ENCODE assay signal across 1 cellular context in the genomic region with DNA sequence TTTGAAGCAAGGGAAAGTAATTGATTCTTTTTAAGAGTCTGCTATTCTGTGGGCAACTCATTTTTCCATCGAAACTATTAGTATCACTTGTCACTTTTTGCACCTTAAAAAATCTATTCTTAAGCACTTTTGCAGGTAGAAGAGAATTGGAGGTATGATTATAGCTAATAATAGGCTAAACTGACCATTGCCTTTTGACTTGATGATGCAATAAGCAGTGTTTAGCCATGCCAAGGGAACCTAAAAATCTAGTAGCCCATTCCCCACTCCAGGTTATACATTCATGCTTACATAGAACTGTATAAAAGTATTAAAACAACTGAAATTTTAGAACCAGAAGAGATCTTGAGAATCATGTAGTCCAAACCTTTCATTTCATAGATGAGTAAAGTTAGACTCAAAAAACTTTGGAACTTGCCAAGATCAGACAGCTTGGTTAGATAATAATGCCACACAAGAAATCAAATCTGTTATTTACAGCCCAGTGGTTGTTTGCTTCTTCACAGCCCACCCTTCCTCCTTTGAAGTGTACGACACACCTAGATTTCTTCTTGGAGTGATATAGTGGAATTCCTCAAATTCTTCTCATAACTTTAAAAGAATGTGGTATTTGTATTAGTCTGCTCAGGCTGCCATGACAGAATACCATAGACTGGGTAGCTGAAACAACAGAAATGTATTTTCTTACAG.
A peak's percentile ranks its signal among the peaks of the same experiment; 100 is the strongest.
TF ChIP-seq lines count a peak whose summit lies in the region.

No MANE protein-coding gene starts in this region.

TF ChIP-seq in IMR-90, 13 proteins besides CTCF, POLR2A, EP300 and RAD21:
- peak; percentile 83 for TF ChIP-seq CEBPB (IDR thresholded peaks at IDR 0.05; ENCODE audit: low read depth, low read length)
- no peak for TF ChIP-seq RCOR1 (IDR thresholded peaks at IDR 0.05; ENCODE audit: insufficient replicate concordance, low read length)
